8 cellular contexts compared by ENCODE assay signal in the genomic region with DNA sequence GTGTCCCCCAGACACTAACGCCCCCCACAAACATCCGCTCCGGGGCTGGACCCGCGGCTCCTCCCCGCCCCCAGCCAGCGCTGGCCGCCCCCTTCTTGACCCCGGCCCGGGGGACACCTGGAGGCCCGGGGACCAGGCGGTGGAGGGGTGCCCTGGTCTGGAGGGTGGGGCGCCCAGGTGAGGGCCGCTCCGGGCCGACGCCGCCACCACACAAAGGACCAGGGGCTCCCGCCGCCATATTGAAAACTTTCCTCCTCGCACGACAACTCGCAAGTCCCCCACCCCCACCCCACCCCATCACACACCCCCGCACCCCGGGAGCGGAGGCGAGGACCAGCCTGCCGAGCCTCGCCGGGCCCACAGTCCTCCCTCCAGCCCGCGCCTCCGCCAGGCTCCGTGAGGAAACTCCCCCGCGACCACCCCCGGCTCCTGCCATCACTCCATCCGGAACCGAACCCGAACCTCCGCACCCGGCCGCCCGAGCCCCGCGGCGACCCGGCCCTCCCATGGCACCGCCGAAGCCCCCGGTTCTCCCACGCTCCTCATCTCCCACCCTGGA. TPM values are rescaled to one million over a fixed set of nuclear protein-coding genes. Genes with fewer than 3 reads are reported as not detected.
A peak's percentile ranks its signal among the peaks of the same experiment; 100 is the strongest.
DNase-seq lines count a peak whose midpoint lies in the region; ATAC-seq, FAIRE-seq and TF ChIP-seq lines count a peak whose summit lies in the region.

No MANE protein-coding gene starts in this region.

- POLR2A ChIA-PET in A549 (lab: Yijun Ruan, JAX) = interaction anchor here (0.8 to 1.3 kb wide), 5 partner anchors 13 to 200 kb away, joined by 3 to 6 read pairs (median 4); a partner anchor contains a TSS

- TF ChIP-seq RAD21 in A549 (conservative IDR thresholded peaks at IDR 0.05 in 1 of 2, IDR thresholded peaks at IDR 0.05 in 1 of 2) = no peak

- CTCF ChIA-PET in A549 (lab: Yijun Ruan, JAX) = interaction anchor here (0.6 kb wide), 1 partner anchor 10 kb away, joined by 3 read pairs; no protein-coding TSS in a partner anchor

- no peak for TF ChIP-seq CTCF in A549 (IDR thresholded peaks at IDR 0.05)
- no peak for TF ChIP-seq CTCF in kidney (IDR thresholded peaks at IDR 0.05; ENCODE audit: borderline replicate concordance, extremely low read depth, insufficient read depth)

- no peak for FAIRE-seq in A549 (lab: Jason Lieb, UNC)
- no peak for FAIRE-seq in H54 (lab: Jason Lieb, UNC)
- FAIRE-seq in kidney (lab: Jason Lieb, UNC) = no peak

- 0% methylated on average over 7 of the region's 52 CpGs for WGBS in A549 (ENCODE audit: missing lambda C conversion rate)

- peak; percentile 24 to 27; a peak in 5 of 6 replicates for ATAC-seq in A549
- no peak for ATAC-seq in GM18858 (IDR thresholded peaks at IDR 0.05; ENCODE audit: unreplicated experiment)
- no peak for ATAC-seq in HG02884 (IDR thresholded peaks at IDR 0.05; ENCODE audit: unreplicated experiment)

- peak overlapping the region; percentile 70 for H3K4me2 ChIP-seq in A549

- peaks cover 58% of the 10 kb centered on the region for H3K4me1 ChIP-seq in A549
- H3K4me1 ChIP-seq in kidney (ENCODE audit: control insufficient read depth in 1 of 2, insufficient read depth in 1 of 2, low read depth in 1 of 2, low read length in 2 of 2) = peaks cover 0 to 14% of the 10 kb centered on the region in 2 donors

- intact Hi-C loops in kidney (cut with DNase I) = no loop called here

- H3K27ac ChIP-seq in A549 = peak overlapping the region; percentile 96
- H3K27ac ChIP-seq in kidney (ENCODE audit: low read depth in 2 of 2, low read length in 2 of 2) = peak overlapping the region; percentile 72 to 91

- no peaks in the 10 kb centered on the region for H3K9me3 ChIP-seq in A549
- H3K9me3 ChIP-seq in kidney (ENCODE audit: control insufficient read depth in 1 of 2, low read length in 2 of 2) = no peaks in the 10 kb centered on the region

- DNase-seq in A549 (ENCODE audit: low read depth in 1 of 2, low spot score in 1 of 2) = peak; percentile 51 to 89
- peak; percentile 70 for DNase-seq in H54 (ENCODE audit: insufficient read length, low spot score)
- peak; percentile 10 for DNase-seq in T1000 (lab: John Stamatoyannopoulos, UW)
- peak; percentile 51 to 87 for DNase-seq in T47D (ENCODE audit: low read depth in 1 of 2, low spot score in 1 of 2)
- DNase-seq in kidney = peak; percentile 80
- peak; percentile 51 to 55 for DNase-seq in stimulated activated CD4-positive, alpha-beta T cell treated with anti-CD3 and anti-CD28 coated beads, Interleukin-1b, Interleukin-23, amount 100 ng/mL, for 4 hours (ENCODE audit: low read depth in 2 of 2)

- H3K9ac ChIP-seq in kidney (ENCODE audit: low read length in 2 of 2) = peak overlapping the region; percentile 37 to 72

- H3K36me3 ChIP-seq in kidney (ENCODE audit: control insufficient read depth in 1 of 2, insufficient read depth in 2 of 2, low read length in 2 of 2) = no peaks in the 10 kb centered on the region

- no peak for TF ChIP-seq POLR2A in A549 (IDR thresholded peaks at IDR 0.05; ENCODE audit: low read length)
- 0 out of 2 replicates have a peak, but pooled peaks have one; percentile 22 for TF ChIP-seq POLR2A in H54 (IDR thresholded peaks at IDR 0.05; ENCODE audit: low read depth, low read length)

- no peak for TF ChIP-seq EP300 in A549 (IDR thresholded peaks at IDR 0.05)

- H3K4me3 ChIP-seq in A549 (peak overlapping the region; percentile 96), kidney (ENCODE audit: low read length in 2 of 2) (peak overlapping the region; percentile 76 to 78)

- in situ Hi-C loops in T47D (cut with HindIII; ENCODE audit: low pct_unique_long_range_greater_than_20kb, low sequenced_read_pairs) = no loop called here

TF ChIP-seq in A549, 52 proteins besides CTCF, POLR2A, EP300 and RAD21:
- TF ChIP-seq, protein P1, sequence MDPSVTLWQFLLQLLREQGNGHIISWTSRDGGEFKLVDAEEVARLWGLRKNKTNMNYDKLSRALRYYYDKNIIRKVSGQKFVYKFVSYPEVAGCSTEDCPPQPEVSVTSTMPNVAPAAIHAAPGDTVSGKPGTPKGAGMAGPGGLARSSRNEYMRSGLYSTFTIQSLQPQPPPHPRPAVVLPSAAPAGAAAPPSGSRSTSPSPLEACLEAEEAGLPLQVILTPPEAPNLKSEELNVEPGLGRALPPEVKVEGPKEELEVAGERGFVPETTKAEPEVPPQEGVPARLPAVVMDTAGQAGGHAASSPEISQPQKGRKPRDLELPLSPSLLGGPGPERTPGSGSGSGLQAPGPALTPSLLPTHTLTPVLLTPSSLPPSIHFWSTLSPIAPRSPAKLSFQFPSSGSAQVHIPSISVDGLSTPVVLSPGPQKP (IDR thresholded peaks at IDR 0.05; ENCODE audit: low read depth, low read length) = no peak
- no peak for TF ChIP-seq MAFK (IDR thresholded peaks at IDR 0.05; ENCODE audit: partially characterized antibody)
- no peak for TF ChIP-seq SREBF2 (IDR thresholded peaks at IDR 0.05)
- no peak for TF ChIP-seq RCOR1 (IDR thresholded peaks at IDR 0.05; ENCODE audit: low read depth, low read length)
- TF ChIP-seq EHF (CRISPR knock-in tag; IDR thresholded peaks at IDR 0.05) = no peak
- no peak for TF ChIP-seq EHMT2 (IDR thresholded peaks at IDR 0.05; ENCODE audit: low read depth)
- no peak for TF ChIP-seq TFCP2L1 (CRISPR knock-in tag; IDR thresholded peaks at IDR 0.05)
- no peak for TF ChIP-seq HOXA7 (CRISPR knock-in tag; IDR thresholded peaks at IDR 0.05)
- no peak for TF ChIP-seq CBX8 (IDR thresholded peaks at IDR 0.05)
- no peak for TF ChIP-seq TP53 (CRISPR knock-in tag; IDR thresholded peaks at IDR 0.05)
- TF ChIP-seq ZNF302 (CRISPR knock-in tag; IDR thresholded peaks at IDR 0.05) = no peak
- TF ChIP-seq HDAC2 (IDR thresholded peaks at IDR 0.05) = no peak
- TF ChIP-seq, protein P2, sequence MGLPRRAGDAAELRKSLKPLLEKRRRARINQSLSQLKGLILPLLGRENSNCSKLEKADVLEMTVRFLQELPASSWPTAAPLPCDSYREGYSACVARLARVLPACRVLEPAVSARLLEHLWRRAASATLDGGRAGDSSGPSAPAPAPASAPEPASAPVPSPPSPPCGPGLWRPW (IDR thresholded peaks at IDR 0.05) = no peak
- TF ChIP-seq RARB (CRISPR knock-in tag; IDR thresholded peaks at IDR 0.05) = no peak
TF ChIP-seq in A549: peak in this region for 0.

RNA-seq across cellular contexts. Expression of a gene that starts 0.8 kb away (rescaled TPM):
- polyA plus RNA-seq in A549 (2011; rRNA removed) (44.3 and 45.1 TPM in 2 replicates), A549 (2017; fragmentation: RNase III; extraction: RNeasy Plus Mini Kit Qiagen cat#74134 plus additional on column Dnase treatment) (14.1 to 16.4 TPM (median 15.8 TPM) in 3 replicates), kidney (ENCODE audit: insufficient read depth, low read depth, low replicate concordance) (10.7 TPM)
- polyA plus RNA-seq in A549 (2012; cell fraction: cytosol; rRNA removed) = 7.3 and 7.9 TPM in 2 replicates
- polyA plus RNA-seq in A549 (2012; cell fraction: nucleus; rRNA removed) = 11.2 and 18.0 TPM in 2 replicates
- polyA minus RNA-seq in A549 (2011; rRNA and poly(A)+ RNA removed) = 84.5 and 89.4 TPM in 2 replicates
- total RNA-seq in kidney = 55.5 TPM

RNA-seq across cellular contexts. Expression of a gene that starts 3.3 kb away (rescaled TPM):
- polyA plus RNA-seq in A549 (2011; rRNA removed) (2.3 and 3.5 TPM in 2 replicates), A549 (2017; fragmentation: RNase III; extraction: RNeasy Plus Mini Kit Qiagen cat#74134 plus additional on column Dnase treatment) (1.9 to 3.1 TPM (median 2.4 TPM) in 3 replicates), kidney (ENCODE audit: insufficient read depth, low read depth, low replicate concordance) (5.8 TPM)
- 1.9 and 3.2 TPM in 2 replicates for polyA plus RNA-seq in A549 (2012; cell fraction: cytosol; rRNA removed)
- polyA plus RNA-seq in A549 (2012; cell fraction: nucleus; rRNA removed) = 3.1 TPM in 2 replicates
- 0.49 and 2.5 TPM in 2 replicates for polyA minus RNA-seq in A549 (2011; rRNA and poly(A)+ RNA removed)
- total RNA-seq in kidney = 2.0 TPM

Comparison
In these comparisons a context has a peak if more than half of its experiments do, and no peak if none do; other contexts are left out.
1. ATAC-seq: peak in A549 (2 of 2); none in GM18858 (single experiment) and HG02884 (single experiment).
2. DNase-seq: peak in every context shown above with its lines; median percentile 80 in kidney; 70 in A549; 70 in H54; 69 in T47D; 53 in stimulated activated CD4-positive, alpha-beta T cell treated with anti-CD3 and anti-CD28 coated beads, Interleukin-1b, Interleukin-23, amount 100 ng/mL, for 4 hours; 10 in T1000.